ENCODE assay signal across 13 cellular contexts in the genomic region with DNA sequence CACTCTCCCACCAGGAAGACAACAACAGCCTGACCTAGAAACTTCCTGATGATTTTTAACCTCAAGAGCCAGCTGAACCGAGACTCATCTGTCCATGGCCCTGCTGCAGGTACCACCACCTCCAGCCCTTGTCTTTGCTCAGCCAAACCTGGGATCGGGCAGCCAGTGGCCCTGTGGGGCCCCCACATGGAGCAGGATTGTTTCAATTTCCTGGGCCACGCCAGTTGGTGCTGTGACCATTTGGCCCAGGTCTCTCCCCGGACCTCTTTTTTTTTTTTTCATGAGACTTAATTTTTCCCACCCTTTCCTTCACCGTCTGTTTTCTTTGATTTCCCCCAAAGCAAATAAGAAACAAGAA. TPM values are rescaled to one million over a fixed set of nuclear protein-coding genes. Genes with fewer than 3 reads are reported as not detected.
A peak's percentile ranks its signal among the peaks of the same experiment; 100 is the strongest.
DNase-seq lines count a peak whose midpoint lies in the region; FAIRE-seq and TF ChIP-seq lines count a peak whose summit lies in the region.
"Had no signal": no experiment of that assay in that cellular context is flagged by ENCODE, and none has a peak within 500 bp of the region (broad histone marks: within the 10 kb centered on the region; RNA-seq: fewer than 3 reads in every experiment).

No MANE protein-coding gene starts in this region.

- 66 to 78% (median 74%) methylated on average over 5 of the region's 5 CpGs for WGBS in spleen, 5 donors
- WGBS in small intestine, 3 donors = 50 to 59% (median 54%) methylated on average over 5 of the region's 5 CpGs

- intact Hi-C loops in spleen (cut with DNase I; ENCODE audit: low total_unique reads) = no loop called here

- H3K9ac ChIP-seq in fibroblast of lung (ENCODE audit: insufficient read depth, low read length) = peak overlapping the region; percentile 56

- peaks cover 0 to 56% (median 2%) of the 10 kb centered on the region in 4 donors for H3K4me1 ChIP-seq in Peyer's patch
- peaks cover 49% of the 10 kb centered on the region for H3K4me1 ChIP-seq in fibroblast of lung (ENCODE audit: control insufficient read depth, extremely low read depth, insufficient read depth, low read length)
- peaks cover 0 to 52% (median 14%) of the 10 kb centered on the region in 6 donors for H3K4me1 ChIP-seq in spleen
- H3K4me1 ChIP-seq in small intestine (ENCODE audit: control insufficient read depth in 2 of 2, insufficient read depth in 1 of 2, low read depth in 1 of 2, low read length in 1 of 2) = peaks cover 0 to 3% of the 10 kb centered on the region in 2 donors

- H4K20me1 ChIP-seq in fibroblast of lung (ENCODE audit: control insufficient read depth, extremely low read depth, insufficient read depth, low read length) = no peaks in the 10 kb centered on the region

- peaks cover 0 to 23% (median 3%) of the 10 kb centered on the region in 3 donors for H3K36me3 ChIP-seq in Peyer's patch
- H3K36me3 ChIP-seq in fibroblast of lung (ENCODE audit: control insufficient read depth, insufficient read depth, low read length) = peaks cover 22% of the 10 kb centered on the region
- peaks cover 0 to 17% (median 0%) of the 10 kb centered on the region in 6 donors for H3K36me3 ChIP-seq in spleen
- H3K36me3 ChIP-seq in small intestine (ENCODE audit: control insufficient read depth in 2 of 2, insufficient read depth in 2 of 2, low read length in 2 of 2) = no peaks in the 10 kb centered on the region

- DNase-seq in Peyer's patch = no peak
- DNase-seq in fibroblast of lung (ENCODE audit: low read depth in 2 of 2) = no peak
- DNase-seq in spleen = no peak
- DNase-seq in iPS-NIHi7 (ENCODE audit: extremely low spot score) = no peak
- no peak for DNase-seq in small intestine
- no peak for DNase-seq in epidermal melanocyte (ENCODE audit: insufficient read length, low spot score)
- DNase-seq: activated B cell treated with CpG ODN at 0.5 μM for 24 hours; amniotic stem cell; CD4-positive, alpha-beta T cell; hippocampal formation; midbrain; MM.1S had no signal

- no peaks in the 10 kb centered on the region for H3K27me3 ChIP-seq in Peyer's patch
- no peaks in the 10 kb centered on the region for H3K27me3 ChIP-seq in fibroblast of lung (ENCODE audit: control insufficient read depth, insufficient read depth, low read length)
- H3K27me3 ChIP-seq in spleen (replicated peaks in 1 of 7) = peaks cover 0 to 48% (median 6%) of the 10 kb centered on the region in 7 donors
- H3K27me3 ChIP-seq in small intestine (ENCODE audit: control insufficient read depth in 2 of 2, insufficient read depth in 2 of 2, low read length in 2 of 2) = peaks cover 0 to 8% of the 10 kb centered on the region in 2 donors

- peak overlapping the region in 1 of 4 donors; percentile 21 for H3K4me3 ChIP-seq in Peyer's patch
- peak overlapping the region; percentile 68 to 88 (median 78) for H3K4me3 ChIP-seq in fibroblast of lung (replicated peaks in 1 of 4; ENCODE audit: control extremely low read depth in 1 of 4, insufficient read depth in 1 of 4, low read depth in 3 of 4, low read length in 4 of 4)
- H3K4me3 ChIP-seq in spleen = peak overlapping the region in 2 of 8 donors; percentile 15 to 24
- no peak overlapping the region for H3K4me3 ChIP-seq in small intestine (ENCODE audit: low read depth in 1 of 2, low read length in 2 of 2)

- H3K79me2 ChIP-seq in fibroblast of lung (ENCODE audit: control insufficient read depth, insufficient read depth, low read length) = peaks cover 95% of the 10 kb centered on the region

- H3K4me2 ChIP-seq in fibroblast of lung (ENCODE audit: extremely low read depth, insufficient read depth, low read length) = peak overlapping the region; percentile 100

- TF ChIP-seq POLR2A in Peyer's patch (IDR thresholded peaks at IDR 0.05) (no peak), spleen (IDR thresholded peaks at IDR 0.05) (no peak)

- TF ChIP-seq CTCF in Peyer's patch (IDR thresholded peaks at IDR 0.05) (no peak), fibroblast of lung (conservative IDR thresholded peaks at IDR 0.05 in 1 of 2, IDR thresholded peaks at IDR 0.05 in 1 of 2; ENCODE audit: low read depth in 1 of 2, low read length in 2 of 2) (no peak), spleen (IDR thresholded peaks at IDR 0.05 in 8 of 11, conservative IDR thresholded peaks at IDR 0.05 in 3 of 11) (no peak)

- H3K9me3 ChIP-seq in Peyer's patch = no peaks in the 10 kb centered on the region
- no peaks in the 10 kb centered on the region for H3K9me3 ChIP-seq in fibroblast of lung (ENCODE audit: control insufficient read depth, insufficient read depth, low read depth, low read length)
- no peaks in the 10 kb centered on the region for H3K9me3 ChIP-seq in spleen
- no peaks in the 10 kb centered on the region for H3K9me3 ChIP-seq in small intestine (ENCODE audit: control insufficient read depth, low read depth)

- H2AFZ ChIP-seq in fibroblast of lung (ENCODE audit: low read length) = no peak overlapping the region

- H3K27ac ChIP-seq in Peyer's patch = peak overlapping the region; percentile 29 to 96 (median 56)
- peak overlapping the region; percentile 77 for H3K27ac ChIP-seq in fibroblast of lung (ENCODE audit: insufficient read depth, low read length)
- peak overlapping the region; percentile 29 to 94 (median 60) for H3K27ac ChIP-seq in spleen
- H3K27ac ChIP-seq in small intestine (ENCODE audit: low read depth in 1 of 2, low read length in 1 of 2) = peak overlapping the region in 1 of 2 donors; percentile 88

- FAIRE-seq in small intestine (lab: Jason Lieb, UNC) = no peak

RNA-seq across cellular contexts. Expression of a gene that starts 8.3 kb away (rescaled TPM):
- total RNA-seq in Peyer's patch (1 to 10 TPM; 1.4 to 9.6 (median 4.1) TPM), fibroblast of lung (9.2 and 12.2 TPM in 2 replicates), spleen (10 to 100 TPM in 4 of 7 donors, 1 to 10 TPM in 3; 5.9 to 21.9 (median 10.2) TPM)
- polyA plus RNA-seq in fibroblast of lung (12.3 and 15.9 TPM in 2 replicates), spleen (1 to 10 TPM; 7.2 to 8.2 (median 8.0) TPM), small intestine (1 to 10 TPM in 2 of 3 donors, under 1 TPM in 1; 0.89 to 9.5 (median 5.1) TPM)
- polyA plus RNA-seq in fibroblast of lung (2012) = 18.2 and 25.8 TPM in 2 replicates
- polyA minus RNA-seq in fibroblast of lung (ENCODE audit: low replicate concordance) = 10.2 and 12.9 TPM in 2 replicates
- total RNA-seq: H9 had no signal

RNA-seq across cellular contexts. Expression of a gene that starts 22.4 kb away (rescaled TPM):
- not detected for total RNA-seq in Peyer's patch
- not detected in 2 replicates for total RNA-seq in fibroblast of lung
- not detected in 2 replicates for polyA plus RNA-seq in fibroblast of lung
- polyA plus RNA-seq in fibroblast of lung (2012) = not detected in 2 replicates
- not detected in 2 replicates for polyA minus RNA-seq in fibroblast of lung (ENCODE audit: low replicate concordance)
- total RNA-seq in spleen = not detected
- polyA plus RNA-seq in spleen = under 1 TPM in 1 of 3 donors, not detected in 2; 0.06 TPM
- polyA plus RNA-seq in small intestine = not detected
- total RNA-seq: activated B cell treated with CpG ODN at 0.5 μM for 24 hours; CD4-positive, alpha-beta T cell; H9 had no signal

RNA-seq across cellular contexts. Expression of a gene that starts 25.0 kb away (rescaled TPM):
- total RNA-seq in Peyer's patch (1 to 10 TPM; 1.8 to 6.6 (median 5.1) TPM), fibroblast of lung (6.2 and 8.9 TPM in 2 replicates), spleen (1 to 10 TPM; 1.9 to 6.4 (median 3.6) TPM)
- polyA plus RNA-seq in fibroblast of lung (3.4 and 3.8 TPM in 2 replicates), spleen (1 to 10 TPM; 2.3 to 2.7 (median 2.4) TPM), small intestine (1 to 10 TPM in 1 of 3 donors, under 1 TPM in 1, not detected in 1; 0.27 to 3.1 TPM)
- 4.5 and 5.6 TPM in 2 replicates for polyA plus RNA-seq in fibroblast of lung (2012)
- 3.8 and 5.0 TPM in 2 replicates for polyA minus RNA-seq in fibroblast of lung (ENCODE audit: low replicate concordance)
- total RNA-seq: H9 had no signal

RNA-seq across cellular contexts. Expression of a gene that starts 36.9 kb away (rescaled TPM):
- total RNA-seq in Peyer's patch (10 to 100 TPM; 37.0 to 89.3 (median 65.4) TPM), fibroblast of lung (15.7 and 28.6 TPM in 2 replicates), spleen (10 to 100 TPM in 4 of 7 donors, 1 to 10 TPM in 3; 6.8 to 23.1 (median 10.4) TPM)
- polyA plus RNA-seq in fibroblast of lung (15.7 and 19.5 TPM in 2 replicates), spleen (1 to 10 TPM; 3.6 to 7.8 (median 6.5) TPM), small intestine (1 to 10 TPM in 2 of 3 donors, not detected in 1; 1.4 to 5.7 TPM)
- polyA plus RNA-seq in fibroblast of lung (2012) = 20.9 and 25.3 TPM in 2 replicates
- polyA minus RNA-seq in fibroblast of lung (ENCODE audit: low replicate concordance) = 3.5 and 4.9 TPM in 2 replicates
- total RNA-seq: H9 had no signal

RNA-seq across cellular contexts. Expression of a gene that starts 40.4 kb away (rescaled TPM):
- total RNA-seq in Peyer's patch (10 to 100 TPM in 3 of 4 donors, 1 to 10 TPM in 1; 7.7 to 22.5 (median 15.0) TPM), fibroblast of lung (1.0 and 2.1 TPM in 2 replicates), spleen (1 to 10 TPM in 3 of 7 donors, under 1 TPM in 4; 0.43 to 2.6 (median 0.67) TPM)
- polyA plus RNA-seq in fibroblast of lung (9.4 and 17.2 TPM in 2 replicates), spleen (1 to 10 TPM in 2 of 3 donors, under 1 TPM in 1; 0.91 to 1.5 (median 1.3) TPM), small intestine (1 to 10 TPM in 1 of 3 donors, not detected in 2; 5.8 TPM)
- polyA plus RNA-seq in fibroblast of lung (2012) = 24.6 and 41.8 TPM in 2 replicates
- polyA minus RNA-seq in fibroblast of lung (ENCODE audit: low replicate concordance) = 3.8 and 5.5 TPM in 2 replicates
- total RNA-seq: activated B cell treated with CpG ODN at 0.5 μM for 24 hours; CD4-positive, alpha-beta T cell; H9 had no signal

Comparison
In these comparisons a context has a peak if more than half of its experiments do, and no peak if none do; other contexts are left out.
1. H3K4me3 ChIP-seq: peak in fibroblast of lung (4 of 4); none in small intestine (0 of 2).